In the genomic region with DNA sequence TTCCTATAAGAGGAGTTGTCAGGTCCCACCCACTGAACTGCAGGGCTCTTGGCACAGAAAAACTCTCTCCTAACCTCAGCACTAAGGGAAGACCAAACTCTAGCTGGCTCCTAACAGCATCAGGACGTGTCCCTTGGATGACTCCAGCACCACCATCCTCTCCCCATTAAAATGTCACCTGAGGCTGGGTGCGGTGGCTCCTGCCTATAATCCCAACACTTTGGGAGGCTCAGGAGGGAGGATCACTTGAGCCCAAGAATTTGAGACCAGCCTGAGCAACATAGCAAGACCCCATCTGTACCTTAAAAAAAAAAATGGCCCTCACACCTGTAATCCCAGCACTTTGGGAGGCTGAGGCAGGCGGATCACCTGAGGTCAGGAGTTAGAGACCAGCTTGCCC, we compare ENCODE assay signal across 32 cellular contexts.
"Had no signal": no experiment of that assay in that cellular context is flagged by ENCODE, and none has a peak within 500 bp of the region (broad histone marks: within the 10 kb centered on the region; RNA-seq: fewer than 3 reads in every experiment).

No MANE protein-coding gene starts in this region.

- DNase-seq: Karpas-422, Kasumi-1, MG63, MM.1S, MV-4-11, NCI-H1048, NCI-H1092, NCI-H1092 treated with DMSO at 0.1 percent for 48 hours, NCI-H1105, NCI-H1105 treated with DMSO at 0.1 percent for 48 hours, NCI-H1417, NCI-H1417 treated with DMSO at 0.1 percent for 48 hours, NCI-H1436, NCI-H1436 treated with DMSO at 0.1 percent for 48 hours, NCI-H146, NCI-H1694, NCI-H1694 treated with DMSO at 0.1 percent for 48 hours, NCI-H187, NCI-H187 treated with DMSO at 0.1 percent for 48 hours, NCI-H1930, NCI-H2029, NCI-H2029 treated with DMSO at 0.1 percent for 48 hours, NCI-H2081, NCI-H2081 treated with DMSO at 0.1 percent for 48 hours, NCI-H2107, NCI-H2171, NCI-H2227 treated with DMSO at 0.1 percent for 48 hours, NCI-H226, NCI-H345, NCI-H446, NCI-H446 treated with DMSO at 0.1 percent for 48 hours, NCI-H510A had no signal
